In genomic region chr5:142784405-142784955, GRCh38 we compare ENCODE assay signal across 11 cellular contexts. TPM values are rescaled to one million over a fixed set of nuclear protein-coding genes. Genes with fewer than 3 reads are reported as not detected.
A peak's percentile ranks its signal among the peaks of the same experiment; 100 is the strongest.
DNase-seq lines count a peak whose midpoint lies in the region; ATAC-seq and TF ChIP-seq lines count a peak whose summit lies in the region.
"Had no signal": no experiment of that assay in that cellular context is flagged by ENCODE, and none has a peak within 500 bp of the region (broad histone marks: within the 10 kb centered on the region; RNA-seq: fewer than 3 reads in every experiment).

No MANE protein-coding gene starts in this region.

- H3K4me1 ChIP-seq in testis, result peaks cover 31% of the 10 kb centered on the region

- TF ChIP-seq CTCF in glutamatergic neuron (IDR thresholded peaks at IDR 0.05; ENCODE audit: partially characterized antibody, unreplicated experiment), result no peak
- no peak for TF ChIP-seq CTCF in testis (IDR thresholded peaks at IDR 0.05)

- H3K36me3 ChIP-seq in testis (ENCODE audit: low read depth, missing control alignments), result no peaks in the 10 kb centered on the region
- H3K36me3 ChIP-seq: left lung had no signal

- peak overlapping the region; percentile 35 for H3K27ac Mint-ChIP-seq in activated naive CD4-positive, alpha-beta T cell treated with anti-CD3 and anti-CD28 coated beads, Interleukin-2, amount 10 ng/mL, durations not matched to agents 7 days and 5 days
- H3K27ac Mint-ChIP-seq in T-cell (peak overlapping the region; percentile 24 to 68), glutamatergic neuron (ENCODE audit: unreplicated experiment) (peak overlapping the region; percentile 82)
- H3K27ac Mint-ChIP-seq: B cell had no signal

- 80 to 82% methylated on average over 7 of the region's 7 CpGs for WGBS in testis, 2 donors

- peak overlapping the region; percentile 24 to 76 for H3K27ac ChIP-seq in testis

- POLR2A ChIA-PET in T-cell (lab: Charles Lee), result interaction anchor here in 1 of 2 donors (0.7 to 1.6 kb wide), 3 partner anchors 13 to 66 kb away, joined by 3 to 4 read pairs (median 4); no protein-coding TSS in a partner anchor

- no peak overlapping the region for H3K4me3 ChIP-seq in testis
- H3K4me3 ChIP-seq: left lung had no signal

- no peak for ATAC-seq in T-cell (replicated peaks in 1 of 4)

- no peak for DNase-seq in activated naive CD4-positive, alpha-beta T cell treated with anti-CD3 and anti-CD28 coated beads, Interleukin-2, amount 10 ng/mL, durations not matched to agents 7 days and 5 days
- no peak for DNase-seq in activated naive CD4-positive, alpha-beta T cell treated with anti-CD3 and anti-CD28 coated beads, Interleukin-2, amount 50 U/mL, for 16 hours
- no peak for DNase-seq in T-cell
- no peak for DNase-seq in glutamatergic neuron
- DNase-seq in testis, result no peak
- no peak for DNase-seq in HPDE6-E6E7 (ENCODE audit: extremely low spot score)
- DNase-seq in effector CD4-positive, alpha-beta T cell, result no peak
- DNase-seq in SW 1271 (lab: John Stamatoyannopoulos, UW), result no peak
- DNase-seq: NCI-H524 had no signal

- no peak for TF ChIP-seq POLR2A in testis (IDR thresholded peaks at IDR 0.05)

- no peaks in the 10 kb centered on the region for H3K9me3 Mint-ChIP-seq in activated naive CD4-positive, alpha-beta T cell treated with anti-CD3 and anti-CD28 coated beads, Interleukin-2, amount 10 ng/mL, durations not matched to agents 7 days and 5 days
- H3K9me3 Mint-ChIP-seq in T-cell (no peaks in the 10 kb centered on the region), glutamatergic neuron (ENCODE audit: unreplicated experiment) (peaks cover 7% of the 10 kb centered on the region)

- no peaks in the 10 kb centered on the region for H3K9me3 ChIP-seq in testis
- H3K9me3 ChIP-seq: left lung had no signal

- H3K27me3 Mint-ChIP-seq in activated naive CD4-positive, alpha-beta T cell treated with anti-CD3 and anti-CD28 coated beads, Interleukin-2, amount 10 ng/mL, durations not matched to agents 7 days and 5 days, result no peaks in the 10 kb centered on the region
- no peaks in the 10 kb centered on the region for H3K27me3 Mint-ChIP-seq in T-cell
- peaks cover 6% of the 10 kb centered on the region for H3K27me3 Mint-ChIP-seq in glutamatergic neuron (ENCODE audit: unreplicated experiment)
- H3K27me3 Mint-ChIP-seq: B cell had no signal

- no peaks in the 10 kb centered on the region for H3K27me3 ChIP-seq in testis
- H3K27me3 ChIP-seq: left lung had no signal

- no peaks in the 10 kb centered on the region for H3K36me3 Mint-ChIP-seq in activated naive CD4-positive, alpha-beta T cell treated with anti-CD3 and anti-CD28 coated beads, Interleukin-2, amount 10 ng/mL, durations not matched to agents 7 days and 5 days
- H3K36me3 Mint-ChIP-seq in T-cell, result peaks cover 4% of the 10 kb centered on the region
- no peaks in the 10 kb centered on the region for H3K36me3 Mint-ChIP-seq in glutamatergic neuron (ENCODE audit: unreplicated experiment)

- intact Hi-C loops in testis (cut with DNase I; ENCODE audit: low total_unique reads), result no loop called here

- CTCF ChIA-PET in activated naive CD4-positive, alpha-beta T cell treated with anti-CD3 and anti-CD28 coated beads, Interleukin-2, amount 10 ng/mL, durations not matched to agents 7 days and 5 days (lab: Charles Lee), result interaction anchor here (1.2 to 6.5 kb wide), 9 partner anchors 9 to 99 kb away, joined by 3 to 47 read pairs (median 6); partner anchors contain the start of gene ARHGAP26
- CTCF ChIA-PET in T-cell (lab: Charles Lee), result interaction anchor here in 1 of 2 donors (0.7 to 2.3 kb wide), 5 partner anchors 13 to 751 kb away, joined by 4 to 13 read pairs (median 5); partner anchors contain the start of gene ARHGAP26

- peaks cover 44% of the 10 kb centered on the region for H3K4me1 Mint-ChIP-seq in activated naive CD4-positive, alpha-beta T cell treated with anti-CD3 and anti-CD28 coated beads, Interleukin-2, amount 10 ng/mL, durations not matched to agents 7 days and 5 days
- H3K4me1 Mint-ChIP-seq in T-cell (peaks cover 65 to 71% (median 69%) of the 10 kb centered on the region in 3 donors), glutamatergic neuron (ENCODE audit: low read depth, unreplicated experiment) (peaks cover 33% of the 10 kb centered on the region)

- H3K4me3 Mint-ChIP-seq in activated naive CD4-positive, alpha-beta T cell treated with anti-CD3 and anti-CD28 coated beads, Interleukin-2, amount 10 ng/mL, durations not matched to agents 7 days and 5 days, result no peak overlapping the region
- peak overlapping the region; percentile 11 to 67 (median 28) for H3K4me3 Mint-ChIP-seq in T-cell
- H3K4me3 Mint-ChIP-seq in glutamatergic neuron (ENCODE audit: unreplicated experiment), result no peak overlapping the region
- H3K4me3 Mint-ChIP-seq: B cell had no signal

RNA-seq across cellular contexts. Expression of gene ARHGAP26, which starts 14.3 kb away (rescaled TPM):
- total RNA-seq in T-cell, result 10 to 100 TPM; 22.8 to 49.3 (median 28.3) TPM
- 20.1 TPM for total RNA-seq in glutamatergic neuron (ENCODE audit: unreplicated experiment)
- 10 to 100 TPM; 95.7 to 98.7 TPM for total RNA-seq in testis
- 33.8 TPM for polyA plus RNA-seq in testis (ENCODE audit: insufficient read depth, low read depth, low replicate concordance)

Comparison
In these comparisons a context has a peak if more than half of its experiments do, and no peak if none do; other contexts are left out.
1. H3K4me3 Mint-ChIP-seq: peak in T-cell (3 of 3); none in activated naive CD4-positive, alpha-beta T cell treated with anti-CD3 and anti-CD28 coated beads, Interleukin-2, amount 10 ng/mL, durations not matched to agents 7 days and 5 days (single experiment) and glutamatergic neuron (single experiment).
2. Peak in every context shown above with its lines, with median percentiles within 50 percentile points of each other: H3K27ac Mint-ChIP-seq.